ENCODE assay signal across 27 cellular contexts in the genomic region with DNA sequence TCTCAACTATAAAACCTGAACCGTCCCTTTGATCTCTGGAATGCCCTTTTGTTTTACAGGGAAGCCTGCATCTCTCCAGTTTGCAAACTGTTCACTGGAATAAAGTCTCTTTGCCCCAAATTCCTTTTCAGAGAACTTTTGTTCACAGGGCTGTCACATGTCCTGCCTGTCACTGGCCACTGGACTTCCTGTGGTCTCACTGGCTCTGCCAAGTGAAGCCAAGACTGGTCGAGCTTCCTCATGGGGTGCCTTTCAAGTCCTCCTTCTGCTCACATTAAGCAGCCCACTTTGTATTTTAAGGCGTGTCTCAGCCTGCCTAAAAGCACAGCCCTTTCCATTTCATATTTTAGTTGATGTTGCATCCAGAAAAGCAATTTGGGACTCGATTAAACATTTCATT.
DNase-seq lines count a peak whose midpoint lies in the region; ATAC-seq lines count a peak whose summit lies in the region.
"Had no signal": no experiment of that assay in that cellular context is flagged by ENCODE, and none has a peak within 500 bp of the region (broad histone marks: within the 10 kb centered on the region; RNA-seq: fewer than 3 reads in every experiment).

No MANE protein-coding gene starts in this region.

- peak; percentile 27 for DNase-seq in cardiac septum (ENCODE audit: low spot score)
- no peak for DNase-seq in Right ventricle myocardium inferior (ENCODE audit: missing footprints)
- DNase-seq in foreskin melanocyte = peak; percentile 34
- DNase-seq in midbrain (lab: John Stamatoyannopoulos, UW) = peak; percentile 17
- DNase-seq in NCI-H1930 (lab: John Stamatoyannopoulos, UW) = no peak
- DNase-seq: AML-193; CD4-positive, alpha-beta memory T cell; COR-L47; DMS53; EL; GDM1; HCEC 1CT; IMR-90; KG1; MG63; NCI-H1092; NCI-H1436; NCI-H187; NCI-H2107; NCI-H446 treated with DMSO at 0.1 percent for 48 hours; NCI-H526; NCI-H82; PC-9; Right ventricle myocardium superior had no signal

- ATAC-seq in Right ventricle myocardium inferior = no peak
- no peak for ATAC-seq in GM18511 (IDR thresholded peaks at IDR 0.05; ENCODE audit: unreplicated experiment)
- ATAC-seq in HG03196 (IDR thresholded peaks at IDR 0.05; ENCODE audit: unreplicated experiment) = no peak
- ATAC-seq: A549 had no signal

- intact Hi-C loops in cardiac septum (cut with DNase I) (no loop called here), Right ventricle myocardium inferior (cut with DNase I) (no loop called here)

Comparison
In these comparisons a context has a peak if more than half of its experiments do, and no peak if none do; other contexts are left out.
1. DNase-seq: peak in cardiac septum (single experiment), foreskin melanocyte (single experiment) and midbrain (single experiment); none in Right ventricle myocardium inferior (single experiment) and NCI-H1930 (0 of 2).